In genomic region chr1:112344754-112345423, GRCh38 we compare ENCODE assay signal across 13 cellular contexts. TPM values are rescaled to one million over a fixed set of nuclear protein-coding genes. Genes with fewer than 3 reads are reported as not detected.
DNase-seq lines count a peak whose midpoint lies in the region; ATAC-seq, FAIRE-seq and TF ChIP-seq lines count a peak whose summit lies in the region.
"Had no signal": no experiment of that assay in that cellular context is flagged by ENCODE, and none has a peak within 500 bp of the region (broad histone marks: within the 10 kb centered on the region; RNA-seq: fewer than 3 reads in every experiment).

No MANE protein-coding gene starts in this region.

- peak in 2 of 5 donors; percentile 37 to 73 for DNase-seq in CD8-positive, alpha-beta memory T cell
- DNase-seq in activated CD4-positive, alpha-beta memory T cell treated with anti-CD3 and anti-CD28 coated beads for 36 hours, result peak; percentile 15
- DNase-seq in memory B cell (ENCODE audit: low spot score in 2 of 2) (no peak), progenitor cell of endocrine pancreas (ENCODE audit: low spot score, unreplicated experiment) (no peak), DMS53 (lab: John Stamatoyannopoulos, UW) (no peak), SKM-1 (lab: John Stamatoyannopoulos, UW; ENCODE audit: unreplicated experiment) (no peak), RCC 7860 (ENCODE audit: low spot score) (no peak)
- DNase-seq: amygdala; dermis blood vessel endothelial cell; stimulated activated CD4-positive, alpha-beta T cell treated with anti-CD3 and anti-CD28 coated beads, Interleukin-4, amount 100 ng/mL, for 1 hour had no signal

- CTCF ChIA-PET in CD8-positive, alpha-beta memory T cell (lab: Charles Lee), result no interaction called here
- CTCF ChIA-PET in activated CD4-positive, alpha-beta memory T cell treated with anti-CD3 and anti-CD28 coated beads for 36 hours (lab: Charles Lee), result interaction anchor here (0.9 to 1.6 kb wide), 3 partner anchors 8 to 25 kb away, joined by 3 read pairs; no protein-coding TSS in a partner anchor

- no peaks in the 10 kb centered on the region for H3K27me3 ChIP-seq in CD8-positive, alpha-beta memory T cell (ENCODE audit: insufficient read depth, low read length, poor library complexity, severe bottlenecking)

- peaks cover 13 to 25% (median 23%) of the 10 kb centered on the region in 3 donors for H3K4me1 Mint-ChIP-seq in CD8-positive, alpha-beta memory T cell
- peaks cover 14% of the 10 kb centered on the region for H3K4me1 Mint-ChIP-seq in activated CD4-positive, alpha-beta memory T cell treated with anti-CD3 and anti-CD28 coated beads for 36 hours (ENCODE audit: low read depth)
- H3K4me1 Mint-ChIP-seq in memory B cell (peaks cover 8% of the 10 kb centered on the region), progenitor cell of endocrine pancreas (ENCODE audit: low read depth) (no peaks in the 10 kb centered on the region)

- H3K36me3 Mint-ChIP-seq in CD8-positive, alpha-beta memory T cell, result no peaks in the 10 kb centered on the region
- H3K36me3 Mint-ChIP-seq in activated CD4-positive, alpha-beta memory T cell treated with anti-CD3 and anti-CD28 coated beads for 36 hours, result peaks cover 3% of the 10 kb centered on the region
- H3K36me3 Mint-ChIP-seq in memory B cell (no peaks in the 10 kb centered on the region), progenitor cell of endocrine pancreas (ENCODE audit: insufficient read depth) (no peaks in the 10 kb centered on the region)

- H3K4me3 ChIP-seq in CD8-positive, alpha-beta memory T cell (ENCODE audit: low read length), result no peak overlapping the region

- peaks cover 12% of the 10 kb centered on the region for H3K4me1 ChIP-seq in CD8-positive, alpha-beta memory T cell (ENCODE audit: insufficient read depth, low read length)

- H3K9me3 ChIP-seq in CD8-positive, alpha-beta memory T cell (ENCODE audit: low read length), result no peaks in the 10 kb centered on the region

- TF ChIP-seq CTCF in progenitor cell of endocrine pancreas (IDR thresholded peaks at IDR 0.05; ENCODE audit: unreplicated experiment), result no peak

- H3K27ac Mint-ChIP-seq in CD8-positive, alpha-beta memory T cell, result peak overlapping the region; percentile 13 to 87 (median 54)
- no peak overlapping the region for H3K27ac Mint-ChIP-seq in activated CD4-positive, alpha-beta memory T cell treated with anti-CD3 and anti-CD28 coated beads for 36 hours
- no peak overlapping the region for H3K27ac Mint-ChIP-seq in memory B cell
- no peak overlapping the region for H3K27ac Mint-ChIP-seq in progenitor cell of endocrine pancreas
- H3K27ac Mint-ChIP-seq: B cell had no signal

- H3K9me3 Mint-ChIP-seq in CD8-positive, alpha-beta memory T cell, result peaks cover 4 to 9% (median 5%) of the 10 kb centered on the region in 5 donors
- H3K9me3 Mint-ChIP-seq in activated CD4-positive, alpha-beta memory T cell treated with anti-CD3 and anti-CD28 coated beads for 36 hours, result peaks cover 7% of the 10 kb centered on the region
- H3K9me3 Mint-ChIP-seq in memory B cell (peaks cover 4% of the 10 kb centered on the region), progenitor cell of endocrine pancreas (ENCODE audit: low read depth) (peaks cover 3% of the 10 kb centered on the region)

- peak overlapping the region in 5 of 7 donors; percentile 9 to 49 (median 24) for H3K4me3 Mint-ChIP-seq in CD8-positive, alpha-beta memory T cell
- H3K4me3 Mint-ChIP-seq in activated CD4-positive, alpha-beta memory T cell treated with anti-CD3 and anti-CD28 coated beads for 36 hours, result no peak overlapping the region
- H3K4me3 Mint-ChIP-seq in memory B cell (no peak overlapping the region), progenitor cell of endocrine pancreas (ENCODE audit: low read depth) (no peak overlapping the region)
- H3K4me3 Mint-ChIP-seq: B cell had no signal

- no peak overlapping the region for H3K27ac ChIP-seq in CD8-positive, alpha-beta memory T cell (ENCODE audit: low read depth, low read length)

- ATAC-seq in GM21737 (IDR thresholded peaks at IDR 0.05; ENCODE audit: unreplicated experiment) (peak; percentile 62), memory B cell (ENCODE audit: low read depth) (peak; percentile 51)

- H3K27me3 Mint-ChIP-seq in CD8-positive, alpha-beta memory T cell, result peaks cover 0 to 1% of the 10 kb centered on the region in 2 donors
- no peaks in the 10 kb centered on the region for H3K27me3 Mint-ChIP-seq in activated CD4-positive, alpha-beta memory T cell treated with anti-CD3 and anti-CD28 coated beads for 36 hours
- H3K27me3 Mint-ChIP-seq in memory B cell (peaks cover 16% of the 10 kb centered on the region), progenitor cell of endocrine pancreas (peaks cover 17% of the 10 kb centered on the region)

- POLR2A ChIA-PET in CD8-positive, alpha-beta memory T cell (lab: Charles Lee), result no interaction called here
- POLR2A ChIA-PET in activated CD4-positive, alpha-beta memory T cell treated with anti-CD3 and anti-CD28 coated beads for 36 hours (lab: Charles Lee), result no interaction called here

- no peak for FAIRE-seq in RCC 7860 (lab: Jason Lieb, UNC)
- FAIRE-seq: G401.6 had no signal

- no peaks in the 10 kb centered on the region for H3K36me3 ChIP-seq in CD8-positive, alpha-beta memory T cell (ENCODE audit: insufficient read depth, low read length)

- intact Hi-C loops in activated CD4-positive, alpha-beta memory T cell treated with anti-CD3 and anti-CD28 coated beads for 36 hours (cut with micrococcal nuclease), result no loop called here

RNA-seq across cellular contexts. Expression of gene CTTNBP2NL, which starts 51.1 kb away (rescaled TPM):
- 1 to 10 TPM; 2.3 to 2.5 TPM for total RNA-seq in CD8-positive, alpha-beta memory T cell
- polyA plus RNA-seq in CD8-positive, alpha-beta memory T cell, result 0.07 TPM
- 1 to 10 TPM; 5.4 to 5.9 TPM for total RNA-seq in activated CD4-positive, alpha-beta memory T cell treated with anti-CD3 and anti-CD28 coated beads for 36 hours
- 46.0 and 48.4 TPM in 2 replicates for total RNA-seq in progenitor cell of endocrine pancreas

Comparison
In these comparisons a context has a peak if more than half of its experiments do, and no peak if none do; other contexts are left out.
1. H3K27ac Mint-ChIP-seq: peak in CD8-positive, alpha-beta memory T cell (8 of 8); none in activated CD4-positive, alpha-beta memory T cell treated with anti-CD3 and anti-CD28 coated beads for 36 hours (single experiment), memory B cell (single experiment) and progenitor cell of endocrine pancreas (single experiment).
2. H3K4me3 Mint-ChIP-seq: peak in CD8-positive, alpha-beta memory T cell (5 of 7); none in activated CD4-positive, alpha-beta memory T cell treated with anti-CD3 and anti-CD28 coated beads for 36 hours (single experiment), memory B cell (single experiment) and progenitor cell of endocrine pancreas (single experiment).